Comparison of ENCODE assay signal across 10 cellular contexts in genomic region chr4:140567722-140568121, GRCh38. TPM values are rescaled to one million over a fixed set of nuclear protein-coding genes. Genes with fewer than 3 reads are reported as not detected.
DNase-seq lines count a peak whose midpoint lies in the region; ATAC-seq, FAIRE-seq and TF ChIP-seq lines count a peak whose summit lies in the region.
"Had no signal": no experiment of that assay in that cellular context is flagged by ENCODE, and none has a peak within 500 bp of the region (broad histone marks: within the 10 kb centered on the region; RNA-seq: fewer than 3 reads in every experiment).

No MANE protein-coding gene starts in this region.

- DNase-seq in NCI-H748 (lab: John Stamatoyannopoulos, UW; ENCODE audit: unreplicated experiment) (peak; percentile 47), NCI-H748 treated with DMSO at 0.1 percent for 48 hours (lab: John Stamatoyannopoulos, UW) (no peak), astrocyte of the cerebellum (ENCODE audit: low read depth) (no peak), iPS-NIHi7 (ENCODE audit: extremely low spot score) (peak; percentile 46), small intestine (peak; percentile 20), NOMO-1 (lab: John Stamatoyannopoulos, UW; ENCODE audit: unreplicated experiment in 2 of 2) (no peak)

- 3 to 12% (median 4%) methylated on average over 18 of the region's 18 CpGs for WGBS in small intestine, 3 donors
- WGBS in gastroesophageal sphincter (ENCODE audit: low coverage in 1 of 2), 2 donors, result 17% methylated on average over 10 of the region's 18 CpGs; no CpG with 5 or more reads in 1 of the 2 donors

- H3K27ac ChIP-seq in small intestine (ENCODE audit: low read depth in 1 of 2, low read length in 1 of 2) (no peak overlapping the region), gastroesophageal sphincter (no peak overlapping the region)
- H3K27ac ChIP-seq: 22Rv1 had no signal

- peaks cover 0 to 35% of the 10 kb centered on the region in 2 donors for H3K27me3 ChIP-seq in small intestine (ENCODE audit: control insufficient read depth in 2 of 2, insufficient read depth in 2 of 2, low read length in 2 of 2)
- H3K27me3 ChIP-seq in gastroesophageal sphincter, result peaks cover 68% of the 10 kb centered on the region

- H3K4me3 ChIP-seq in astrocyte of the cerebellum (ENCODE audit: low read depth, low read length) (peak overlapping the region; percentile 27), small intestine (ENCODE audit: low read depth in 1 of 2, low read length in 2 of 2) (no peak overlapping the region), gastroesophageal sphincter (peak overlapping the region in 1 of 2 donors; percentile 12)

- TF ChIP-seq EP300 in gastroesophageal sphincter (IDR thresholded peaks at IDR 0.05), result no peak

- ATAC-seq in gastroesophageal sphincter (no peak), GM19324 (IDR thresholded peaks at IDR 0.05; ENCODE audit: low FRiP score, unreplicated experiment) (no peak)

- TF ChIP-seq CTCF in astrocyte of the cerebellum (IDR thresholded peaks at IDR 0.05; ENCODE audit: low read depth, low read length, missing control alignments) (no peak), gastroesophageal sphincter (IDR thresholded peaks at IDR 0.05) (no peak)

- in situ Hi-C loops in astrocyte of the cerebellum (cut with HindIII; ENCODE audit: low sequenced_read_pairs), result no loop called here

- H3K9me3 ChIP-seq in small intestine (ENCODE audit: control insufficient read depth, low read depth) (no peaks in the 10 kb centered on the region), gastroesophageal sphincter (peaks cover 0 to 15% (median 0%) of the 10 kb centered on the region in 3 donors)

- H3K4me1 ChIP-seq in small intestine (ENCODE audit: control insufficient read depth in 2 of 2, insufficient read depth in 1 of 2, low read depth in 1 of 2, low read length in 1 of 2) (no peaks in the 10 kb centered on the region), gastroesophageal sphincter (peaks cover 0 to 16% (median 15%) of the 10 kb centered on the region in 3 donors)

- TF ChIP-seq POLR2A in gastroesophageal sphincter (IDR thresholded peaks at IDR 0.05), result no peak

- FAIRE-seq in small intestine (lab: Jason Lieb, UNC), result no peak

- H3K36me3 ChIP-seq in small intestine (ENCODE audit: control insufficient read depth in 2 of 2, insufficient read depth in 2 of 2, low read length in 2 of 2), result no peaks in the 10 kb centered on the region
- no peaks in the 10 kb centered on the region for H3K36me3 ChIP-seq in gastroesophageal sphincter

RNA-seq across cellular contexts. Expression of gene UCP1, which starts 1.0 kb away (rescaled TPM):
- under 1 TPM in 1 of 3 donors, not detected in 2; 0.04 TPM for polyA plus RNA-seq in small intestine
- total RNA-seq in gastroesophageal sphincter, result not detected
- total RNA-seq: fibroblast of villous mesenchyme had no signal

RNA-seq across cellular contexts. Expression of gene ELMOD2, which starts 43.8 kb away (rescaled TPM):
- polyA plus RNA-seq in small intestine, result 1 to 10 TPM; 5.6 to 9.1 (median 6.2) TPM
- total RNA-seq in gastroesophageal sphincter, result 10 to 100 TPM; 14.1 to 25.2 (median 20.2) TPM

Comparison
In these comparisons a context has a peak if more than half of its experiments do, and no peak if none do; other contexts are left out.
1. DNase-seq: peak in NCI-H748 (single experiment), iPS-NIHi7 (single experiment) and small intestine (single experiment); none in NCI-H748 treated with DMSO at 0.1 percent for 48 hours (single experiment), astrocyte of the cerebellum (single experiment) and NOMO-1 (0 of 2).